Comparison of ENCODE assay signal across 15 cellular contexts in genomic region chrX:153831435-153832150, GRCh38. TPM values are rescaled to one million over a fixed set of nuclear protein-coding genes. Genes with fewer than 3 reads are reported as not detected.
DNase-seq lines count a peak whose midpoint lies in the region; ATAC-seq and TF ChIP-seq lines count a peak whose summit lies in the region.
"Had no signal": no experiment of that assay in that cellular context is flagged by ENCODE, and none has a peak within 500 bp of the region (broad histone marks: within the 10 kb centered on the region; RNA-seq: fewer than 3 reads in every experiment).

No MANE protein-coding gene starts in this region.

- no peaks in the 10 kb centered on the region for H3K36me3 ChIP-seq in HEK293 (ENCODE audit: control insufficient read depth in 2 of 2, insufficient read depth in 1 of 2, low read length in 2 of 2)
- H3K36me3 ChIP-seq: HAP-1, left ventricle myocardium inferior, pancreas had no signal

- ATAC-seq in HG03460 (IDR thresholded peaks at IDR 0.05; ENCODE audit: unreplicated experiment): no peak
- ATAC-seq in right cardiac atrium: no peak
- ATAC-seq: A549 had no signal

- no peaks in the 10 kb centered on the region for H3K9me3 Mint-ChIP-seq in T-helper 1 cell treated with Interleukin-12 subunit alpha and Interleukin-12 subunit beta and Interleukin-4 antibody, amounts not matched to agents 30 μg/mL and 1 μg/mL, for 36 hours
- no peaks in the 10 kb centered on the region for H3K9me3 Mint-ChIP-seq in activated T-helper 2 cell treated with anti-CD3 and anti-CD28 coated beads, Interferon-gamma antibody, Interleukin-2, Interleukin-4, amounts not matched to agents 10 μg/mL and 5 μg/mL and 100 μg/mL, durations not matched to agents 14 hours and 24 hours and 36 hours
- H3K9me3 Mint-ChIP-seq in nephron progenitor cell: peaks cover 71% of the 10 kb centered on the region

- no peaks in the 10 kb centered on the region for H3K36me3 Mint-ChIP-seq in T-helper 1 cell treated with Interleukin-12 subunit alpha and Interleukin-12 subunit beta and Interleukin-4 antibody, amounts not matched to agents 30 μg/mL and 1 μg/mL, for 36 hours (ENCODE audit: low read depth)
- H3K36me3 Mint-ChIP-seq in activated T-helper 2 cell treated with anti-CD3 and anti-CD28 coated beads, Interferon-gamma antibody, Interleukin-2, Interleukin-4, amounts not matched to agents 10 μg/mL and 5 μg/mL and 100 μg/mL, durations not matched to agents 14 hours and 24 hours and 36 hours (ENCODE audit: low read depth): no peaks in the 10 kb centered on the region
- no peaks in the 10 kb centered on the region for H3K36me3 Mint-ChIP-seq in nephron progenitor cell (ENCODE audit: low read depth)

- H3K27ac ChIP-seq in HEK293 (ENCODE audit: extremely low read depth, low read depth, low read length) (no peak overlapping the region), right cardiac atrium (ENCODE audit: low read length) (no peak overlapping the region)
- H3K27ac ChIP-seq: left ventricle myocardium inferior, pancreas had no signal

- 64% methylated on average over 21 of the region's 22 CpGs for WGBS in right cardiac atrium

- H3K4me1 Mint-ChIP-seq in T-helper 1 cell treated with Interleukin-12 subunit alpha and Interleukin-12 subunit beta and Interleukin-4 antibody, amounts not matched to agents 30 μg/mL and 1 μg/mL, for 36 hours (ENCODE audit: low read depth): peaks cover 3% of the 10 kb centered on the region
- peaks cover 3% of the 10 kb centered on the region for H3K4me1 Mint-ChIP-seq in activated T-helper 2 cell treated with anti-CD3 and anti-CD28 coated beads, Interferon-gamma antibody, Interleukin-2, Interleukin-4, amounts not matched to agents 10 μg/mL and 5 μg/mL and 100 μg/mL, durations not matched to agents 14 hours and 24 hours and 36 hours (ENCODE audit: low read depth)
- H3K4me1 Mint-ChIP-seq in nephron progenitor cell: peaks cover 3% of the 10 kb centered on the region

- peaks cover 51% of the 10 kb centered on the region for H3K27me3 Mint-ChIP-seq in T-helper 1 cell treated with Interleukin-12 subunit alpha and Interleukin-12 subunit beta and Interleukin-4 antibody, amounts not matched to agents 30 μg/mL and 1 μg/mL, for 36 hours (ENCODE audit: low read depth)
- peaks cover 36% of the 10 kb centered on the region for H3K27me3 Mint-ChIP-seq in activated T-helper 2 cell treated with anti-CD3 and anti-CD28 coated beads, Interferon-gamma antibody, Interleukin-2, Interleukin-4, amounts not matched to agents 10 μg/mL and 5 μg/mL and 100 μg/mL, durations not matched to agents 14 hours and 24 hours and 36 hours (ENCODE audit: low read depth)
- peaks cover 62% of the 10 kb centered on the region for H3K27me3 Mint-ChIP-seq in nephron progenitor cell (ENCODE audit: low read depth, poor library complexity)

- H3K4me3 Mint-ChIP-seq in T-helper 1 cell treated with Interleukin-12 subunit alpha and Interleukin-12 subunit beta and Interleukin-4 antibody, amounts not matched to agents 30 μg/mL and 1 μg/mL, for 36 hours: peak overlapping the region; percentile 44
- H3K4me3 Mint-ChIP-seq in activated T-helper 2 cell treated with anti-CD3 and anti-CD28 coated beads, Interferon-gamma antibody, Interleukin-2, Interleukin-4, amounts not matched to agents 10 μg/mL and 5 μg/mL and 100 μg/mL, durations not matched to agents 14 hours and 24 hours and 36 hours (ENCODE audit: low read depth): peak overlapping the region; percentile 37
- H3K4me3 Mint-ChIP-seq in nephron progenitor cell: peak overlapping the region; percentile 72

- intact Hi-C loops in activated T-helper 2 cell treated with anti-CD3 and anti-CD28 coated beads, Interferon-gamma antibody, Interleukin-2, Interleukin-4, amounts not matched to agents 10 μg/mL and 5 μg/mL and 100 μg/mL, durations not matched to agents 14 hours and 24 hours and 36 hours (cut with micrococcal nuclease): no loop called here
- intact Hi-C loops in right cardiac atrium (cut with DNase I): loop anchor here in 1 of 4 donors (2.0 kb wide), 1 partner anchor 19 kb away; no protein-coding TSS in a partner anchor

- H3K27me3 ChIP-seq in right cardiac atrium (ENCODE audit: control insufficient read depth, insufficient read depth): no peaks in the 10 kb centered on the region

- no peak for DNase-seq in T-helper 1 cell
- DNase-seq in activated T-helper 2 cell treated with anti-CD3 and anti-CD28 coated beads, Interferon-gamma antibody, Interleukin-2, Interleukin-4, amounts not matched to agents 10 μg/mL and 5 μg/mL and 100 μg/mL, durations not matched to agents 14 hours and 24 hours and 36 hours (ENCODE audit: low spot score): no peak
- no peak for DNase-seq in nephron progenitor cell
- no peak for DNase-seq in right cardiac atrium
- DNase-seq in NCI-H187 (lab: John Stamatoyannopoulos, UW): no peak
- DNase-seq: left ventricle myocardium inferior, NCI-H82, SHP77 had no signal

- POLR2A ChIA-PET in HEK293 (lab: Yijun Ruan, JAX): no interaction called here

- no peak overlapping the region for H3K4me3 ChIP-seq in HEK293 (ENCODE audit: low read depth, low read length)
- H3K4me3 ChIP-seq in right cardiac atrium (ENCODE audit: low read length): no peak overlapping the region
- H3K4me3 ChIP-seq: pancreas had no signal

- no peaks in the 10 kb centered on the region for H3K4me1 ChIP-seq in HEK293 (ENCODE audit: control insufficient read depth, insufficient read depth, low read length)
- no peaks in the 10 kb centered on the region for H3K4me1 ChIP-seq in right cardiac atrium (ENCODE audit: control insufficient read depth, insufficient read depth, low read length)
- H3K4me1 ChIP-seq: HAP-1, pancreas had no signal

- no peak overlapping the region for H3K27ac Mint-ChIP-seq in T-helper 1 cell treated with Interleukin-12 subunit alpha and Interleukin-12 subunit beta and Interleukin-4 antibody, amounts not matched to agents 30 μg/mL and 1 μg/mL, for 36 hours
- no peak overlapping the region for H3K27ac Mint-ChIP-seq in activated T-helper 2 cell treated with anti-CD3 and anti-CD28 coated beads, Interferon-gamma antibody, Interleukin-2, Interleukin-4, amounts not matched to agents 10 μg/mL and 5 μg/mL and 100 μg/mL, durations not matched to agents 14 hours and 24 hours and 36 hours
- no peak overlapping the region for H3K27ac Mint-ChIP-seq in nephron progenitor cell

- CTCF ChIA-PET in HEK293 (lab: Yijun Ruan, JAX): no interaction called here

- H3K9me3 ChIP-seq in HEK293 (ENCODE audit: control insufficient read depth, insufficient read depth, low read depth, low read length): no peaks in the 10 kb centered on the region
- no peaks in the 10 kb centered on the region for H3K9me3 ChIP-seq in right cardiac atrium (ENCODE audit: control insufficient read depth, low read length)
- H3K9me3 ChIP-seq: A549, HAP-1, left ventricle myocardium inferior, pancreas had no signal

- TF ChIP-seq CTCF in HEK293 (tag by site-specific recombination; IDR thresholded peaks at IDR 0.05) (no peak), nephron progenitor cell (IDR thresholded peaks at IDR 0.05) (no peak)

TF ChIP-seq in HEK293, 187 proteins besides CTCF, POLR2A, EP300 and RAD21:
- TF ChIP-seq ZNF341 (tag by site-specific recombination; IDR thresholded peaks at IDR 0.05; ENCODE audit: low read depth) (peak; percentile 13; the same call in 1 of the 2 replicates), ZFP41 (tag by site-specific recombination; IDR thresholded peaks at IDR 0.05; ENCODE audit: borderline replicate concordance) (no peak)

RNA-seq across cellular contexts. Expression of gene PDZD4, which starts 1.2 kb away (rescaled TPM):
- total RNA-seq in activated T-helper 2 cell treated with anti-CD3 and anti-CD28 coated beads, Interferon-gamma antibody, Interleukin-2, Interleukin-4, amounts not matched to agents 10 μg/mL and 5 μg/mL and 100 μg/mL, durations not matched to agents 14 hours and 24 hours and 36 hours: 0.23 and 0.91 TPM in 2 replicates
- 1 to 10 TPM; 3.6 to 6.9 (median 5.4) TPM for total RNA-seq in right cardiac atrium
- polyA plus RNA-seq in right cardiac atrium: 4.1 TPM

RNA-seq across cellular contexts. Expression of gene SSR4, which starts 37.1 kb away (rescaled TPM):
- 282 and 303 TPM in 2 replicates for total RNA-seq in activated T-helper 2 cell treated with anti-CD3 and anti-CD28 coated beads, Interferon-gamma antibody, Interleukin-2, Interleukin-4, amounts not matched to agents 10 μg/mL and 5 μg/mL and 100 μg/mL, durations not matched to agents 14 hours and 24 hours and 36 hours
- 100 to 1,000 TPM; 162 to 208 (median 193) TPM for total RNA-seq in right cardiac atrium
- polyA plus RNA-seq in right cardiac atrium: 336 TPM

RNA-seq across cellular contexts. Expression of gene IDH3G, which starts 37.4 kb away (rescaled TPM):
- total RNA-seq in activated T-helper 2 cell treated with anti-CD3 and anti-CD28 coated beads, Interferon-gamma antibody, Interleukin-2, Interleukin-4, amounts not matched to agents 10 μg/mL and 5 μg/mL and 100 μg/mL, durations not matched to agents 14 hours and 24 hours and 36 hours: 70.8 and 72.4 TPM in 2 replicates
- 10 to 100 TPM; 60.6 to 68.6 (median 66.6) TPM for total RNA-seq in right cardiac atrium
- polyA plus RNA-seq in right cardiac atrium: 66.9 TPM

RNA-seq across cellular contexts. Expression of gene SRPK3, which starts 50.8 kb away (rescaled TPM):
- total RNA-seq in activated T-helper 2 cell treated with anti-CD3 and anti-CD28 coated beads, Interferon-gamma antibody, Interleukin-2, Interleukin-4, amounts not matched to agents 10 μg/mL and 5 μg/mL and 100 μg/mL, durations not matched to agents 14 hours and 24 hours and 36 hours: not detected in 2 replicates
- 10 to 100 TPM; 27.0 to 53.1 (median 39.3) TPM for total RNA-seq in right cardiac atrium
- polyA plus RNA-seq in right cardiac atrium: 36.5 TPM
- total RNA-seq: HT1080 had no signal

RNA-seq across cellular contexts. Expression of gene L1CAM, which starts 54.4 kb away (rescaled TPM):
- total RNA-seq in activated T-helper 2 cell treated with anti-CD3 and anti-CD28 coated beads, Interferon-gamma antibody, Interleukin-2, Interleukin-4, amounts not matched to agents 10 μg/mL and 5 μg/mL and 100 μg/mL, durations not matched to agents 14 hours and 24 hours and 36 hours: 0.83 and 0.98 TPM in 2 replicates
- total RNA-seq in right cardiac atrium: 10 to 100 TPM in 1 of 4 donors, 1 to 10 TPM in 3; 8.3 to 14.1 (median 9.3) TPM
- 7.3 TPM for polyA plus RNA-seq in right cardiac atrium
